32 cellular contexts compared by ENCODE assay signal in the genomic region with DNA sequence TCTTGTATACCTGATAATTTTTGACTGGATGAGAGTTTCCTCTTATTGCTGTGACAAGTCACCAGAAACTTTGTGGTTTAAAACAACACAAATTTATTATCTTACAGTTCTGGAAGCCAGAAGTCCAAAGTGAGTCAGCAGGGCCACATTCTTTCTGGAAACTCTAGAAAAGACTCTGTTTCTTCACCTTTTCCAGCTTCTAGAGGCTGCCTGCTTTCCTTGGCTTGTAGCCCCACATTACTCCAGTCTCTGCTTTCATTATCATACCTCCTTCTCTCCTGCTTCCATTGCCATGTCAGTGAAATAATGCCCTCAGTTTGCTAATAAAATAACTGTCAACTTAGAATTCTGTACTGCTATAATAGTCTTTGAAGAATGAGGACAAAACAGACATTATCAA.
DNase-seq lines count a peak whose midpoint lies in the region; ATAC-seq, FAIRE-seq and TF ChIP-seq lines count a peak whose summit lies in the region.
"Had no signal": no experiment of that assay in that cellular context is flagged by ENCODE, and none has a peak within 500 bp of the region (broad histone marks: within the 10 kb centered on the region; RNA-seq: fewer than 3 reads in every experiment).

No MANE protein-coding gene starts in this region.

- H3K9me3 ChIP-seq in astrocyte (ENCODE audit: insufficient read depth, low read depth, low read length): peaks cover 3% of the 10 kb centered on the region
- H3K9me3 ChIP-seq: body of pancreas, mucosa of descending colon had no signal

- no peak overlapping the region for H3K4me2 ChIP-seq in astrocyte (ENCODE audit: low read length)

- no peaks in the 10 kb centered on the region for H3K27me3 ChIP-seq in astrocyte (ENCODE audit: insufficient read depth, low read length)
- H3K27me3 ChIP-seq in dorsolateral prefrontal cortex: no peaks in the 10 kb centered on the region
- H3K27me3 ChIP-seq: body of pancreas, tibial artery had no signal

- no peak overlapping the region for H3K4me3 ChIP-seq in astrocyte (ENCODE audit: insufficient read depth, low read depth, low read length)
- no peak overlapping the region for H3K4me3 ChIP-seq in fibroblast of the aortic adventitia (ENCODE audit: low read depth, low read length)
- no peak overlapping the region for H3K4me3 ChIP-seq in dorsolateral prefrontal cortex
- H3K4me3 ChIP-seq: body of pancreas, GM12878, lung, mucosa of descending colon, tibial artery had no signal

- peak overlapping the region; percentile 87 for H3K27ac Mint-ChIP-seq in activated T-cell treated with anti-CD3 and anti-CD28 coated beads, Interleukin-2, amount 50 U/mL, for 72 hours
- peak overlapping the region; percentile 1 for H3K27ac Mint-ChIP-seq in astrocyte (ENCODE audit: unreplicated experiment)
- H3K27ac Mint-ChIP-seq: activated naive CD8-positive, alpha-beta T cell treated with anti-CD3 and anti-CD28 coated beads, Interleukin-2, amount 10 ng/mL, durations not matched to agents 7 days and 5 days; B cell; IgD-negative memory B cell; stimulated activated naive CD8-positive, alpha-beta T cell treated with anti-CD3 and anti-CD28 coated beads, Interleukin-15, amount 100 ng/mL, for 72 hours had no signal

- no peak for ATAC-seq in activated T-cell treated with anti-CD3 and anti-CD28 coated beads, Interleukin-2, amount 50 U/mL, for 72 hours (replicated peaks in 1 of 2)
- ATAC-seq in GM18867 (IDR thresholded peaks at IDR 0.05; ENCODE audit: unreplicated experiment): no peak
- ATAC-seq: body of pancreas; GM12878; HCT116; mucosa of descending colon; Right ventricle myocardium inferior; sciatic nerve; stimulated activated naive CD8-positive, alpha-beta T cell treated with anti-CD3 and anti-CD28 coated beads, Interleukin-15, amount 100 ng/mL, for 72 hours had no signal

- no peak for FAIRE-seq in astrocyte (lab: Jason Lieb, UNC)
- FAIRE-seq: GM12878, islet of Langerhans had no signal

- peaks cover 13% of the 10 kb centered on the region for H3K4me1 Mint-ChIP-seq in activated T-cell treated with anti-CD3 and anti-CD28 coated beads, Interleukin-2, amount 50 U/mL, for 72 hours (ENCODE audit: low read depth)
- H3K4me1 Mint-ChIP-seq in astrocyte (ENCODE audit: low read depth, unreplicated experiment): peaks cover 15% of the 10 kb centered on the region

- peaks cover 4% of the 10 kb centered on the region for H3K4me1 ChIP-seq in astrocyte (ENCODE audit: insufficient read depth, low read length)

- H2AFZ ChIP-seq in astrocyte (ENCODE audit: low read depth, low read length): no peak overlapping the region

- TF ChIP-seq CTCF in astrocyte (IDR thresholded peaks at IDR 0.05; ENCODE audit: insufficient read depth, low read depth, low read length) (no peak), fibroblast of the aortic adventitia (IDR thresholded peaks at IDR 0.05; ENCODE audit: insufficient read depth, low read length) (no peak), dorsolateral prefrontal cortex (IDR thresholded peaks at IDR 0.05 in 54 of 56, conservative IDR thresholded peaks at IDR 0.05 in 2 of 56; ENCODE audit: low read depth in 1 of 56, partially characterized antibody in 56 of 56) (no peak)

- no peak for DNase-seq in activated T-cell treated with anti-CD3 and anti-CD28 coated beads, Interleukin-2, amount 50 U/mL, for 72 hours
- no peak for DNase-seq in activated T-cell treated with anti-CD3 and anti-CD28 coated beads, Interleukin-2, amount 50 U/mL, for 1 hour
- DNase-seq in astrocyte (ENCODE audit: low read depth) (peak; percentile 70), fibroblast of the aortic adventitia (ENCODE audit: low read depth) (peak; percentile 49), NOMO-1 (lab: John Stamatoyannopoulos, UW; ENCODE audit: unreplicated experiment in 2 of 2) (no peak), dorsolateral prefrontal cortex (no peak), NOMO-1 treated with DMSO at 0.1 percent for 48 hours (lab: John Stamatoyannopoulos, UW; ENCODE audit: unreplicated experiment) (no peak)
- DNase-seq: 8988T; activated CD4-positive, alpha-beta T cell treated with anti-CD3 and anti-CD28 coated beads, Interleukin-2, amount 50 U/mL, for 4 hours; activated CD8-positive, alpha-beta memory T cell treated with anti-CD3 and anti-CD28 coated beads, Interleukin-2, amount 50 U/mL, for 4 hours; activated naive CD8-positive, alpha-beta T cell treated with anti-CD3 and anti-CD28 coated beads, Interleukin-2, amount 10 ng/mL, durations not matched to agents 7 days and 5 days; body of pancreas; DMS79; effector CD8-positive, alpha-beta T cell; erythroblast; mucosa of descending colon; NCI-H1105 treated with DMSO at 0.1 percent for 48 hours; NCI-H2029 treated with DMSO at 0.1 percent for 48 hours; NCI-H226; posterior cingulate gyrus; stimulated activated CD4-positive, alpha-beta T cell treated with anti-CD3 and anti-CD28 coated beads, Interleukin-15, amount 100 ng/mL, for 24 hours; stimulated activated naive CD8-positive, alpha-beta T cell treated with anti-CD3 and anti-CD28 coated beads, Interleukin-15, amount 100 ng/mL, for 72 hours; tibial artery had no signal

- H3K27ac ChIP-seq in astrocyte (ENCODE audit: low read depth, low read length) (no peak overlapping the region), dorsolateral prefrontal cortex (no peak overlapping the region)
- H3K27ac ChIP-seq: body of pancreas, tibial artery had no signal

- peaks cover 5 to 7% of the 10 kb centered on the region in 2 donors for H3K36me3 Mint-ChIP-seq in activated T-cell treated with anti-CD3 and anti-CD28 coated beads, Interleukin-2, amount 50 U/mL, for 72 hours (ENCODE audit: insufficient read depth in 2 of 2)
- H3K36me3 Mint-ChIP-seq in astrocyte (ENCODE audit: low read depth, unreplicated experiment): peaks cover 28% of the 10 kb centered on the region

- H3K36me3 ChIP-seq in astrocyte (ENCODE audit: insufficient read depth, low read length): peaks cover 37% of the 10 kb centered on the region

- H3K27me3 Mint-ChIP-seq in activated T-cell treated with anti-CD3 and anti-CD28 coated beads, Interleukin-2, amount 50 U/mL, for 72 hours (ENCODE audit: low read depth): no peaks in the 10 kb centered on the region
- no peaks in the 10 kb centered on the region for H3K27me3 Mint-ChIP-seq in astrocyte (ENCODE audit: low read depth, unreplicated experiment)
- H3K27me3 Mint-ChIP-seq: activated naive CD8-positive, alpha-beta T cell treated with anti-CD3 and anti-CD28 coated beads, Interleukin-2, amount 10 ng/mL, durations not matched to agents 7 days and 5 days; B cell; IgD-negative memory B cell; stimulated activated naive CD8-positive, alpha-beta T cell treated with anti-CD3 and anti-CD28 coated beads, Interleukin-15, amount 100 ng/mL, for 72 hours had no signal

- intact Hi-C loops in dorsolateral prefrontal cortex (cut with DNase I): no loop called here

- H4K20me1 ChIP-seq in astrocyte (ENCODE audit: insufficient read depth, low read length): peaks cover 90% of the 10 kb centered on the region

- H3K4me3 Mint-ChIP-seq in activated T-cell treated with anti-CD3 and anti-CD28 coated beads, Interleukin-2, amount 50 U/mL, for 72 hours: no peak overlapping the region
- H3K4me3 Mint-ChIP-seq in astrocyte (ENCODE audit: unreplicated experiment): no peak overlapping the region
- H3K4me3 Mint-ChIP-seq: activated naive CD8-positive, alpha-beta T cell treated with anti-CD3 and anti-CD28 coated beads, Interleukin-2, amount 10 ng/mL, durations not matched to agents 7 days and 5 days; B cell; IgD-negative memory B cell; stimulated activated naive CD8-positive, alpha-beta T cell treated with anti-CD3 and anti-CD28 coated beads, Interleukin-15, amount 100 ng/mL, for 72 hours had no signal

- H3K9ac ChIP-seq in astrocyte (ENCODE audit: low read length): no peak overlapping the region

- H3K9me3 Mint-ChIP-seq in activated T-cell treated with anti-CD3 and anti-CD28 coated beads, Interleukin-2, amount 50 U/mL, for 72 hours: peaks cover 2 to 4% of the 10 kb centered on the region in 2 donors
- peaks cover 4% of the 10 kb centered on the region for H3K9me3 Mint-ChIP-seq in astrocyte (ENCODE audit: unreplicated experiment)
- H3K9me3 Mint-ChIP-seq: activated naive CD8-positive, alpha-beta T cell treated with anti-CD3 and anti-CD28 coated beads, Interleukin-2, amount 10 ng/mL, durations not matched to agents 7 days and 5 days; IgD-negative memory B cell had no signal

- peaks cover 98% of the 10 kb centered on the region for H3K79me2 ChIP-seq in astrocyte (ENCODE audit: insufficient read depth, low read length)

Comparison
In these comparisons a context has a peak if more than half of its experiments do, and no peak if none do; other contexts are left out.
1. DNase-seq: peak in astrocyte (single experiment) and fibroblast of the aortic adventitia (single experiment); none in activated T-cell treated with anti-CD3 and anti-CD28 coated beads, Interleukin-2, amount 50 U/mL, for 72 hours (0 of 2), activated T-cell treated with anti-CD3 and anti-CD28 coated beads, Interleukin-2, amount 50 U/mL, for 1 hour (single experiment), NOMO-1 (0 of 2), dorsolateral prefrontal cortex (0 of 10) and NOMO-1 treated with DMSO at 0.1 percent for 48 hours (single experiment).